8 cellular contexts compared by ENCODE assay signal in the genomic region with DNA sequence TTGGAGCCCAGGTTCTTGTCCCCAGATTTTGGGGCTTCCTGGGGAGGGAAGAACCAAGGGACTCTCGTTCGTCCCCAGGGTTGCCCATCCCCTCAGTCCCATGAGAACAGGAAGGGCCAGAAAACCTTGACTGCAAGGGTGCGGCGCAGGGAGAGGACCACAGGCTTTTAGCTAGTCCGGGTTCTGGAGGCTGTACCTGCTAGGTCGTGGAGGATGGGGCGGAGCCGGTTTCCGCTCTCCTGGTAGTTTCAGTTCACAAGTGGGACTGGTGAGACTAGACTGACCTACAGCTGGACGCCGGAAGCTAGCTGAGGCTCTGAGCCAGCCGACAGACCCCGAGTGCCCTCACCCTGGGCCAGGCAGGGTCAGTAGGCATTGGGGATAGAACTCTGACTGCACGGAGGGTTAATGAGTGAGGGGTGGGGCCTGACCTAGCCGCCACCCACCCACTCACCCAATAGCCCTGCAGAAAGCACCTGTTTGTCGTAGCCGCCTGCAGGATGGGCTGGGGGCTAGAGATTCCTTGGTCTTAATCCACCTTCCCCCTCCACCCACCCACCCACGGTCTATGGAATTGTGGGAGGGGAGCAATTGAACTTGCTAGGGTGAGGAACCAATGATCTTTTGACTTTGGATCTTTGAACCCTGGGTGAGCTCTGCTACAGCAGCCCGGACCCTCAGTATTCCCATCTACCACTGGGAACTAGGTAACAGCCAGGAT. TPM values are rescaled to one million over a fixed set of nuclear protein-coding genes. Genes with fewer than 3 reads are reported as not detected.
A peak's percentile ranks its signal among the peaks of the same experiment; 100 is the strongest.
DNase-seq lines count a peak whose midpoint lies in the region; ATAC-seq and TF ChIP-seq lines count a peak whose summit lies in the region.

No MANE protein-coding gene starts in this region.

- no peaks in the 10 kb centered on the region for H3K9me3 ChIP-seq in parathyroid adenoma (ENCODE audit: control insufficient read depth, low read length)

- no peaks in the 10 kb centered on the region for H3K36me3 ChIP-seq in parathyroid adenoma (ENCODE audit: control insufficient read depth, insufficient read depth, low read length)

- H3K4me3 Mint-ChIP-seq in CD14-positive monocyte: peak overlapping the region; percentile 88 to 89
- peak overlapping the region; percentile 83 for H3K4me3 Mint-ChIP-seq in activated CD8-positive, alpha-beta T cell treated with anti-CD3 and anti-CD28 coated beads, Interleukin-2, amount 10 ng/mL, durations not matched to agents 7 days and 5 days

- no peak for TF ChIP-seq CTCF in CD14-positive monocyte (IDR thresholded peaks at IDR 0.05)
- TF ChIP-seq CTCF in parathyroid adenoma (IDR thresholded peaks at IDR 0.05): no peak

- peak overlapping the region; percentile 76 for H2AFZ ChIP-seq in parathyroid adenoma

- H3K4me1 ChIP-seq in parathyroid adenoma: no peaks in the 10 kb centered on the region

- peak overlapping the region; percentile 99 for H3K4me2 ChIP-seq in parathyroid adenoma (ENCODE audit: low read length)

- ATAC-seq in HG02970 (IDR thresholded peaks at IDR 0.05; ENCODE audit: low FRiP score, unreplicated experiment) (peak; percentile 15), GM21717 (IDR thresholded peaks at IDR 0.05; ENCODE audit: unreplicated experiment) (no peak)
- peak; percentile 38 for ATAC-seq in activated CD8-positive, alpha-beta T cell treated with anti-CD3 and anti-CD28 coated beads, Interleukin-2, amount 10 ng/mL, durations not matched to agents 7 days and 5 days

- no peaks in the 10 kb centered on the region for H3K27me3 ChIP-seq in parathyroid adenoma (ENCODE audit: control insufficient read depth, insufficient read depth, low read length)

- H3K27ac Mint-ChIP-seq in CD14-positive monocyte: peak overlapping the region in 6 of 7 donors; percentile 35 to 86 (median 77)
- H3K27ac Mint-ChIP-seq in activated CD8-positive, alpha-beta T cell treated with anti-CD3 and anti-CD28 coated beads, Interleukin-2, amount 10 ng/mL, durations not matched to agents 7 days and 5 days: peak overlapping the region; percentile 77

- peak overlapping the region; percentile 64 for H3K4me3 ChIP-seq in parathyroid adenoma (ENCODE audit: low read depth, low read length)

- H3K36me3 Mint-ChIP-seq in CD14-positive monocyte: peaks cover 0 to 2% of the 10 kb centered on the region in 2 donors
- H3K36me3 Mint-ChIP-seq in activated CD8-positive, alpha-beta T cell treated with anti-CD3 and anti-CD28 coated beads, Interleukin-2, amount 10 ng/mL, durations not matched to agents 7 days and 5 days (ENCODE audit: low read depth): peaks cover 3% of the 10 kb centered on the region

- peaks cover 14 to 39% (median 23%) of the 10 kb centered on the region in 3 donors for H3K27me3 Mint-ChIP-seq in CD14-positive monocyte (ENCODE audit: low read depth in 3 of 3)
- no peaks in the 10 kb centered on the region for H3K27me3 Mint-ChIP-seq in activated CD8-positive, alpha-beta T cell treated with anti-CD3 and anti-CD28 coated beads, Interleukin-2, amount 10 ng/mL, durations not matched to agents 7 days and 5 days (ENCODE audit: low read depth)

- POLR2A ChIA-PET in activated CD8-positive, alpha-beta T cell treated with anti-CD3 and anti-CD28 coated beads, Interleukin-2, amount 10 ng/mL, durations not matched to agents 7 days and 5 days (lab: Charles Lee): interaction anchor here (0.6 to 2.2 kb wide), 4 partner anchors 22 to 60 kb away, joined by 3 to 9 read pairs (median 4); a partner anchor contains a TSS

- DNase-seq in CD14-positive monocyte (ENCODE audit: low spot score) (no peak), fibroblast of peridontal ligament (ENCODE audit: extremely low read depth) (peak; percentile 32), DMS114 treated with DMSO at 0.1 percent for 48 hours (lab: John Stamatoyannopoulos, UW; ENCODE audit: unreplicated experiment) (no peak), GF-D8 (lab: John Stamatoyannopoulos, UW) (no peak)
- peak; percentile 67 for DNase-seq in activated CD8-positive, alpha-beta T cell treated with anti-CD3 and anti-CD28 coated beads, Interleukin-2, amount 10 ng/mL, durations not matched to agents 7 days and 5 days

- peak overlapping the region; percentile 88 for H3K27ac ChIP-seq in parathyroid adenoma

- H3K9me3 Mint-ChIP-seq in CD14-positive monocyte: no peaks in the 10 kb centered on the region
- no peaks in the 10 kb centered on the region for H3K9me3 Mint-ChIP-seq in activated CD8-positive, alpha-beta T cell treated with anti-CD3 and anti-CD28 coated beads, Interleukin-2, amount 10 ng/mL, durations not matched to agents 7 days and 5 days (ENCODE audit: insufficient read depth)

- no peak overlapping the region for H3K9ac ChIP-seq in parathyroid adenoma

- CTCF ChIA-PET in activated CD8-positive, alpha-beta T cell treated with anti-CD3 and anti-CD28 coated beads, Interleukin-2, amount 10 ng/mL, durations not matched to agents 7 days and 5 days (lab: Charles Lee): interaction anchor here (1.0 to 1.6 kb wide), 4 partner anchors 11 to 151 kb away, joined by 3 to 6 read pairs (median 4); a partner anchor contains a TSS

- peaks cover 36% of the 10 kb centered on the region for H3K4me1 Mint-ChIP-seq in CD14-positive monocyte
- H3K4me1 Mint-ChIP-seq in activated CD8-positive, alpha-beta T cell treated with anti-CD3 and anti-CD28 coated beads, Interleukin-2, amount 10 ng/mL, durations not matched to agents 7 days and 5 days (ENCODE audit: low read depth): peaks cover 54% of the 10 kb centered on the region

- intact Hi-C loops in CD14-positive monocyte (cut with micrococcal nuclease): loop anchor here in 1 of 2 donors (2.0 to 5.0 kb wide), 2 partner anchors 22 to 56 kb away; a partner anchor contains a TSS

- H3K79me2 ChIP-seq in parathyroid adenoma: no peaks in the 10 kb centered on the region

RNA-seq across cellular contexts. Expression of a gene that starts 1.5 kb away (rescaled TPM):
- polyA plus RNA-seq in CD14-positive monocyte: 1 to 10 TPM; 1.5 to 2.0 TPM
- 1 to 10 TPM; 6.8 to 9.1 TPM for total RNA-seq in activated CD8-positive, alpha-beta T cell treated with anti-CD3 and anti-CD28 coated beads, Interleukin-2, amount 10 ng/mL, durations not matched to agents 7 days and 5 days

RNA-seq across cellular contexts. Expression of a gene that starts 21.6 kb away (rescaled TPM):
- polyA plus RNA-seq in CD14-positive monocyte: under 1 TPM; 0.43 to 0.62 TPM
- 10 to 100 TPM; 39.8 to 43.1 TPM for total RNA-seq in activated CD8-positive, alpha-beta T cell treated with anti-CD3 and anti-CD28 coated beads, Interleukin-2, amount 10 ng/mL, durations not matched to agents 7 days and 5 days

Comparison
In these comparisons a context has a peak if more than half of its experiments do, and no peak if none do; other contexts are left out.
1. DNase-seq: peak in activated CD8-positive, alpha-beta T cell treated with anti-CD3 and anti-CD28 coated beads, Interleukin-2, amount 10 ng/mL, durations not matched to agents 7 days and 5 days (single experiment) and fibroblast of peridontal ligament (single experiment); none in CD14-positive monocyte (single experiment), DMS114 treated with DMSO at 0.1 percent for 48 hours (single experiment) and GF-D8 (single experiment).